8 cellular contexts compared by ENCODE assay signal in the genomic region with DNA sequence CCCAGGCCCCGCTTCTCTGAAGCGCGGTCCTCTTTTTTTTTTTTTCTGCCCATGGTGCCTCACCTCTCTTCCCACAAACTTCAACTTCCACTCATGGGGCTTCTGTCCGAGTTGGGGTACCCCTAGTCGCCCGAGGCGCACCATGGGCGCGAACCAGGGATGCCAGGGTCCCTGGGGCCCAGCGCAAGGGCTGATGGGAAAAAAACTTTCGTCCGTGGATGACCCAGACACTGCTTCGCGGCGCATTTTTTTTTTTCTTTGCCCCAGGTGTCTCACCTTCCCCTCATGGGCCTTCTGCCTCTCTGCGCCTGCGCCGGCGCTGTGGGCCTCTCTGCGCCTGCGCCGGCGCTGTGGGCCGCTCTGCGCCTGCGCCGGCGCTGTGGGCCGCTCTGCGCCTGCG.
DNase-seq lines count a peak whose midpoint lies in the region; ATAC-seq and TF ChIP-seq lines count a peak whose summit lies in the region.
"Not testable (repeated sequence)": the region's sequence is repeated elsewhere in the genome, so short reads cannot be mapped to it uniquely, and the experiment has no call there.

No MANE protein-coding gene starts in this region.

- not testable (repeated sequence) for H3F3A ChIP-seq in GM23248 (ENCODE audit: insufficient read depth); SK-N-SH (replicated peaks; ENCODE audit: insufficient read depth)

- POLR2A ChIA-PET in SK-N-SH (lab: Yijun Ruan, JAX); activated naive CD8-positive, alpha-beta T cell treated with anti-CD3 and anti-CD28 coated beads, Interleukin-2, amount 10 ng/mL, durations not matched to agents 7 days and 5 days (lab: Charles Lee): not testable (repeated sequence)

- TF ChIP-seq POLR2A in gastroesophageal sphincter (IDR thresholded peaks at IDR 0.05); prostate gland (IDR thresholded peaks at IDR 0.05); upper lobe of left lung (IDR thresholded peaks at IDR 0.05): not testable (repeated sequence)

- not testable (repeated sequence) for H3K36me3 Mint-ChIP-seq in activated T-cell treated with anti-CD3 and anti-CD28 coated beads, Interleukin-2, amount 50 U/mL, for 24 hours (ENCODE audit: low read depth); activated naive CD8-positive, alpha-beta T cell treated with anti-CD3 and anti-CD28 coated beads, Interleukin-2, amount 10 ng/mL, durations not matched to agents 7 days and 5 days

- not testable (repeated sequence) for TF ChIP-seq CTCF in AG10803 (conservative IDR thresholded peaks at IDR 0.05; ENCODE audit: low read length); SK-N-SH (IDR thresholded peaks at IDR 0.05); gastroesophageal sphincter (IDR thresholded peaks at IDR 0.05); prostate gland (IDR thresholded peaks at IDR 0.05); upper lobe of left lung (IDR thresholded peaks at IDR 0.05)

- H3K27me3 Mint-ChIP-seq in activated T-cell treated with anti-CD3 and anti-CD28 coated beads, Interleukin-2, amount 50 U/mL, for 24 hours; activated naive CD8-positive, alpha-beta T cell treated with anti-CD3 and anti-CD28 coated beads, Interleukin-2, amount 10 ng/mL, durations not matched to agents 7 days and 5 days: not testable (repeated sequence)

- not testable (repeated sequence) for H3K4me1 ChIP-seq in GM23248 (ENCODE audit: insufficient read depth); SK-N-SH (ENCODE audit: control insufficient read depth in 1 of 2, insufficient read depth in 2 of 2, low read depth in 1 of 2, low read length in 1 of 2); gastroesophageal sphincter; prostate gland (replicated peaks); upper lobe of left lung

- H3K79me2 ChIP-seq in GM23248 (ENCODE audit: insufficient read depth); SK-N-SH (ENCODE audit: insufficient read depth): not testable (repeated sequence)

- intact Hi-C loops in prostate gland (cut with DNase I) = not testable (repeated sequence)

- H2AFZ ChIP-seq in GM23248 = peak overlapping the region; percentile 93
- peak overlapping the region; percentile 94; the same call in 1 of the 2 replicates for H2AFZ ChIP-seq in SK-N-SH (ENCODE audit: low read depth)

- H3K4me3 Mint-ChIP-seq in activated T-cell treated with anti-CD3 and anti-CD28 coated beads, Interleukin-2, amount 50 U/mL, for 24 hours = peak overlapping the region; percentile 63
- H3K4me3 Mint-ChIP-seq in activated naive CD8-positive, alpha-beta T cell treated with anti-CD3 and anti-CD28 coated beads, Interleukin-2, amount 10 ng/mL, durations not matched to agents 7 days and 5 days = peak overlapping the region; percentile 60

- H3K4me3 ChIP-seq in AG10803 (ENCODE audit: low read length) = peak overlapping the region; percentile 35
- H3K4me3 ChIP-seq in GM23248 = peak overlapping the region; percentile 79
- peak overlapping the region; percentile 75 to 83 for H3K4me3 ChIP-seq in SK-N-SH (ENCODE audit: low read depth in 2 of 2, low read length in 1 of 2)
- H3K4me3 ChIP-seq in gastroesophageal sphincter = peak overlapping the region; percentile 26 to 46
- peak overlapping the region; percentile 26 to 30 for H3K4me3 ChIP-seq in prostate gland
- H3K4me3 ChIP-seq in upper lobe of left lung = peak overlapping the region in 3 of 4 donors; percentile 14 to 47 (median 30)

- WGBS in GM23248 (ENCODE audit: low coverage in 1 of 2, low lambda C conversion rate in 2 of 2, missing lambda C conversion rate in 2 of 2), 2 experiments = 22 to 29% methylated on average over 12 to 31 of the region's 31 CpGs
- 11% methylated on average over 29 of the region's 31 CpGs for WGBS in SK-N-SH (ENCODE audit: low lambda C conversion rate)
- WGBS in gastroesophageal sphincter (ENCODE audit: low coverage in 1 of 2), 2 donors = 16% methylated on average over 15 of the region's 31 CpGs; no CpG with 5 or more reads in 1 of the 2 donors
- WGBS in prostate gland = 38% methylated on average over 27 of the region's 31 CpGs
- 38 to 68% methylated on average over 15 to 30 of the region's 31 CpGs for WGBS in upper lobe of left lung, 2 donors

- ATAC-seq in activated naive CD8-positive, alpha-beta T cell treated with anti-CD3 and anti-CD28 coated beads, Interleukin-2, amount 10 ng/mL, durations not matched to agents 7 days and 5 days (ENCODE audit: low read depth); gastroesophageal sphincter; upper lobe of left lung (ENCODE audit: low FRiP score in 2 of 2): not testable (repeated sequence)

- not testable (repeated sequence) for H4K20me1 ChIP-seq in GM23248 (ENCODE audit: insufficient read depth); SK-N-SH (ENCODE audit: insufficient read depth)

- not testable (repeated sequence) for DNase-seq in AG10803 (ENCODE audit: low read depth); GM23248; activated T-cell treated with anti-CD3 and anti-CD28 coated beads, Interleukin-2, amount 50 U/mL, for 24 hours; activated naive CD8-positive, alpha-beta T cell treated with anti-CD3 and anti-CD28 coated beads, Interleukin-2, amount 10 ng/mL, durations not matched to agents 7 days and 5 days; prostate gland (ENCODE audit: low spot score)
- peak; percentile 26 for DNase-seq in SK-N-SH
- peak in 1 of 2 donors; percentile 40 for DNase-seq in upper lobe of left lung

- H3K4me2 ChIP-seq in GM23248 (ENCODE audit: unreplicated experiment) = peak overlapping the region; percentile 73
- peak overlapping the region; percentile 90 for H3K4me2 ChIP-seq in SK-N-SH

- not testable (repeated sequence) for H3K27ac ChIP-seq in GM23248, gastroesophageal sphincter, prostate gland, upper lobe of left lung
- peak overlapping the region in 1 of 2 experiments; percentile 71; a peak in 1 of 4 replicates for H3K27ac ChIP-seq in SK-N-SH (ENCODE audit: low read depth in 2 of 2, low read length in 1 of 2)

- not testable (repeated sequence) for H3K4me1 Mint-ChIP-seq in activated T-cell treated with anti-CD3 and anti-CD28 coated beads, Interleukin-2, amount 50 U/mL, for 24 hours (ENCODE audit: low read depth); activated naive CD8-positive, alpha-beta T cell treated with anti-CD3 and anti-CD28 coated beads, Interleukin-2, amount 10 ng/mL, durations not matched to agents 7 days and 5 days

- H3K27me3 ChIP-seq in GM23248 (replicated peaks; ENCODE audit: insufficient read depth); SK-N-SH (ENCODE audit: insufficient read depth); gastroesophageal sphincter; prostate gland (replicated peaks; ENCODE audit: insufficient read depth); upper lobe of left lung: not testable (repeated sequence)

- not testable (repeated sequence) for TF ChIP-seq RAD21 in SK-N-SH (IDR thresholded peaks at IDR 0.05; ENCODE audit: low read length)

- in situ Hi-C loops in GM23248 (cut with MboI) = not testable (repeated sequence)

- peak overlapping the region; percentile 96 for H3K9ac ChIP-seq in GM23248
- peak overlapping the region; percentile 97 for H3K9ac ChIP-seq in SK-N-SH

- H3K9me3 Mint-ChIP-seq in activated T-cell treated with anti-CD3 and anti-CD28 coated beads, Interleukin-2, amount 50 U/mL, for 24 hours; activated naive CD8-positive, alpha-beta T cell treated with anti-CD3 and anti-CD28 coated beads, Interleukin-2, amount 10 ng/mL, durations not matched to agents 7 days and 5 days: not testable (repeated sequence)

- TF ChIP-seq EP300 in SK-N-SH (IDR thresholded peaks at IDR 0.05; ENCODE audit: borderline replicate concordance in 1 of 2, low read depth in 1 of 2, low read length in 1 of 2); gastroesophageal sphincter (IDR thresholded peaks at IDR 0.05); upper lobe of left lung (IDR thresholded peaks at IDR 0.05): not testable (repeated sequence)

- not testable (repeated sequence) for H3K9me3 ChIP-seq in GM23248 (ENCODE audit: low read depth); SK-N-SH; gastroesophageal sphincter; prostate gland
- H3K9me3 ChIP-seq in upper lobe of left lung = peaks cover 0 to 28% (median 0%) of the 10 kb centered on the region in 4 donors

- H3K36me3 ChIP-seq in GM23248 (ENCODE audit: low read depth); SK-N-SH (replicated peaks in 1 of 2; ENCODE audit: control insufficient read depth in 1 of 2, insufficient read depth in 2 of 2, low read length in 1 of 2); gastroesophageal sphincter; prostate gland; upper lobe of left lung: not testable (repeated sequence)

- CTCF ChIA-PET in SK-N-SH (lab: Yijun Ruan, JAX) = not testable (repeated sequence)

- not testable (repeated sequence) for H3K9me2 ChIP-seq in GM23248 (ENCODE audit: insufficient read depth); SK-N-SH

- H3K27ac Mint-ChIP-seq in activated T-cell treated with anti-CD3 and anti-CD28 coated beads, Interleukin-2, amount 50 U/mL, for 24 hours = not testable (repeated sequence)
- peak overlapping the region; percentile 38 for H3K27ac Mint-ChIP-seq in activated naive CD8-positive, alpha-beta T cell treated with anti-CD3 and anti-CD28 coated beads, Interleukin-2, amount 10 ng/mL, durations not matched to agents 7 days and 5 days

Comparison
In these comparisons a context has a peak if more than half of its experiments do, and no peak if none do; other contexts are left out.
1. H3K4me3 ChIP-seq: peak in every context shown above with its lines; median percentile 79 in GM23248; 79 in SK-N-SH; 36 in gastroesophageal sphincter; 35 in AG10803; 30 in upper lobe of left lung; 28 in prostate gland.